Comparison of ENCODE assay signal across 7 cellular contexts in the genomic region with DNA sequence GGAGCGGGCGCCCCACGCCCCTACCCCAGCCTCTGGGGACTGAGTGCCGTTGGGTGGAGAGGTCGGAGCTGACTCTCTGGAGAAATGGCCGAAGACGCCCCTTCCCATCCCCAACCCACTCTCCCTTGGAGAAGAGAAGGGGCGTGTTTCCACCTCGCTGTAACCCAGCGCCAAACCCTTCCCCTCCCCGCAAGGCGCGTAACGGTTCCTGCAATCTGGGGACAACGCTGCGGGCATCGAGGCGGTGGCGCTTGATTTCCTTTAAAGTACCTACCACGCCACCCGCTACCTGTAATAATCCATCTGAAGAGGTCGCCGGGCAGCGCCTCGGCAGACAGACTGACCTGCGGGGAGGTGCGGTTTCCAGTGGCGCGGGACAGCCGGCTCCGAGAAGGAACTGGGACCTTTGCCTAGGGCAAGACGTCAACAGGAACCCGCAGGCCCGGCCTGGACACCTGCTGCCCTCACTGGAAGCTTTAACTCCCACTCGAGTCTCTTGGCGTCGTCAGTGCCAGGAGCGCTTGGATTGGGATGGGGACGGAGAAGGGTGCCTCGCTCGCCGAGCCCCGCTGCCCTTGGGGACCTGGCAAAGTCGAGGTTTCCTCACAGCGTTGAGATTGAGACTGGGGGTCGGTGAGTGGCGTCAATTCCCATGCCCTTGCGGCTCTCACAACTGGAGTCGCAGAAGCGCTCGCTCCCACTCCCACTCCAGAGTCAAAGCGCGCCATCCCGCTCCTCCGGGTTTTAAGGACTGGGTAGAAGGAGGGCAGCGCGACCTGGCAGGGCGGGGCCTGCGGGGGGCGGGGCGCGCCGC. TPM values are rescaled to one million over a fixed set of nuclear protein-coding genes. Genes with fewer than 3 reads are reported as not detected.
DNase-seq lines count a peak whose midpoint lies in the region; ATAC-seq, FAIRE-seq and TF ChIP-seq lines count a peak whose summit lies in the region.

Gene CYP1B1, minus strand, starts transcription at position 716 of the 814 bp plus-strand sequence. CDS start 763 bp downstream, outside the sequence.

- peak within 1 kb of the TSS; percentile 47 for H3K4me3 ChIP-seq in astrocyte (ENCODE audit: insufficient read depth, low read depth, low read length)

- H3K4me3 Mint-ChIP-seq in astrocyte (ENCODE audit: unreplicated experiment): peak within 1 kb of the TSS; percentile 83
- peak within 1 kb of the TSS; percentile 74 to 94 for H3K4me3 Mint-ChIP-seq in stimulated activated naive CD8-positive, alpha-beta T cell treated with anti-CD3 and anti-CD28 coated beads, Interleukin-15, amount 100 ng/mL, for 72 hours

- peak within 1 kb of the TSS; percentile 89 for H3K4me2 ChIP-seq in astrocyte (ENCODE audit: low read length)

- H4K20me1 ChIP-seq in astrocyte (ENCODE audit: insufficient read depth, low read length): peaks cover 12% of the 10 kb centered on the region

- ATAC-seq in GM18907 (IDR thresholded peaks at IDR 0.05; ENCODE audit: unreplicated experiment) (peak; percentile 4), HG03457 (IDR thresholded peaks at IDR 0.05; ENCODE audit: unreplicated experiment) (peak; percentile 7)
- ATAC-seq in stimulated activated naive CD8-positive, alpha-beta T cell treated with anti-CD3 and anti-CD28 coated beads, Interleukin-15, amount 100 ng/mL, for 72 hours: no peak

- peaks cover 5% of the 10 kb centered on the region for H3K4me1 Mint-ChIP-seq in astrocyte (ENCODE audit: low read depth, unreplicated experiment)
- H3K4me1 Mint-ChIP-seq in stimulated activated naive CD8-positive, alpha-beta T cell treated with anti-CD3 and anti-CD28 coated beads, Interleukin-15, amount 100 ng/mL, for 72 hours: peaks cover 43% of the 10 kb centered on the region

- H3K27me3 ChIP-seq in astrocyte (ENCODE audit: insufficient read depth, low read length): peaks cover 36% of the 10 kb centered on the region

- H3K9me3 ChIP-seq in astrocyte (ENCODE audit: insufficient read depth, low read depth, low read length): no peaks in the 10 kb centered on the region

- no peak for TF ChIP-seq CTCF in astrocyte (IDR thresholded peaks at IDR 0.05; ENCODE audit: insufficient read depth, low read depth, low read length)

- H3K27me3 Mint-ChIP-seq in astrocyte (ENCODE audit: low read depth, unreplicated experiment): peaks cover 47% of the 10 kb centered on the region
- peaks cover 49% of the 10 kb centered on the region for H3K27me3 Mint-ChIP-seq in stimulated activated naive CD8-positive, alpha-beta T cell treated with anti-CD3 and anti-CD28 coated beads, Interleukin-15, amount 100 ng/mL, for 72 hours

- peaks cover 7% of the 10 kb centered on the region for H3K36me3 Mint-ChIP-seq in astrocyte (ENCODE audit: low read depth, unreplicated experiment)

- no peaks in the 10 kb centered on the region for H3K36me3 ChIP-seq in astrocyte (ENCODE audit: insufficient read depth, low read length)

- H3K79me2 ChIP-seq in astrocyte (ENCODE audit: insufficient read depth, low read length): peaks cover 22% of the 10 kb centered on the region

- TF ChIP-seq POLR2A in H54 (IDR thresholded peaks at IDR 0.05; ENCODE audit: low read depth, low read length): no peak

- peaks cover 9% of the 10 kb centered on the region for H3K4me1 ChIP-seq in astrocyte (ENCODE audit: insufficient read depth, low read length)

- H3K27ac Mint-ChIP-seq in astrocyte (ENCODE audit: unreplicated experiment): peak within 1 kb of the TSS; percentile 91
- peak within 1 kb of the TSS; percentile 93 to 100 for H3K27ac Mint-ChIP-seq in stimulated activated naive CD8-positive, alpha-beta T cell treated with anti-CD3 and anti-CD28 coated beads, Interleukin-15, amount 100 ng/mL, for 72 hours

- peaks cover 5% of the 10 kb centered on the region for H3K9me3 Mint-ChIP-seq in astrocyte (ENCODE audit: unreplicated experiment)
- no peaks in the 10 kb centered on the region for H3K9me3 Mint-ChIP-seq in stimulated activated naive CD8-positive, alpha-beta T cell treated with anti-CD3 and anti-CD28 coated beads, Interleukin-15, amount 100 ng/mL, for 72 hours

- FAIRE-seq in astrocyte (lab: Jason Lieb, UNC): no peak
- no peak for FAIRE-seq in H54 (lab: Jason Lieb, UNC)

- H3K27ac ChIP-seq in astrocyte (ENCODE audit: low read depth, low read length): peak within 1 kb of the TSS; percentile 70

- peak within 1 kb of the TSS; percentile 61 for H2AFZ ChIP-seq in astrocyte (ENCODE audit: low read depth, low read length)

- peak within 1 kb of the TSS; percentile 86 for H3K9ac ChIP-seq in astrocyte (ENCODE audit: low read length)

- DNase-seq in astrocyte (ENCODE audit: low read depth): peak; percentile 36
- DNase-seq in islet precursor cell: peak; percentile 63
- DNase-seq in stimulated activated naive CD8-positive, alpha-beta T cell treated with anti-CD3 and anti-CD28 coated beads, Interleukin-15, amount 100 ng/mL, for 72 hours: peak in 1 of 2 donors; percentile 36
- no peak for DNase-seq in pons (ENCODE audit: low spot score)
- no peak for DNase-seq in H54 (ENCODE audit: insufficient read length, low spot score)

RNA-seq across cellular contexts. Expression of gene CYP1B1, which starts in this region (rescaled TPM):
- 12.9 and 20.8 TPM in 2 replicates for total RNA-seq in astrocyte

Comparison
In these comparisons a context has a peak if more than half of its experiments do, and no peak if none do; other contexts are left out.
1. DNase-seq: peak in astrocyte (single experiment) and islet precursor cell (single experiment); none in pons (single experiment) and H54 (single experiment).